Comparison of ENCODE assay signal across 1 cellular context in genomic region chr13:44873486-44873885, GRCh38.
TF ChIP-seq lines count a peak whose summit lies in the region.

No MANE protein-coding gene starts in this region.

TF ChIP-seq in GM23338, 12 proteins besides CTCF, POLR2A, EP300 and RAD21 (continued from another document):
- TF ChIP-seq REST (IDR thresholded peaks at IDR 0.05; ENCODE audit: unreplicated experiment) (no peak), POLR2AphosphoS5 (IDR thresholded peaks at IDR 0.05; ENCODE audit: low read depth) (no peak), CREB1 (CRISPR knock-in tag; IDR thresholded peaks at IDR 0.05; ENCODE audit: low read depth) (no peak), ZNF114 (CRISPR knock-in tag; IDR thresholded peaks at IDR 0.05) (no peak), NANOG (IDR thresholded peaks at IDR 0.05; ENCODE audit: borderline replicate concordance) (no peak), STAT1 (IDR thresholded peaks at IDR 0.05; ENCODE audit: unreplicated experiment) (no peak)
